ENCODE assay signal across 1 cellular context in genomic region chr7:150820578-150821198, GRCh38.
TF ChIP-seq lines count a peak whose summit lies in the region.

No MANE protein-coding gene starts in this region.

TF ChIP-seq in IMR-90, 13 proteins besides CTCF, POLR2A, EP300 and RAD21:
- no peak for TF ChIP-seq USF2 (IDR thresholded peaks at IDR 0.05; ENCODE audit: low read depth, low read length)
- TF ChIP-seq MXI1 (IDR thresholded peaks at IDR 0.05; ENCODE audit: borderline replicate concordance, low read depth, low read length) = no peak
- no peak for TF ChIP-seq MAZ (IDR thresholded peaks at IDR 0.05; ENCODE audit: borderline replicate concordance, low read depth, low read length)
- no peak for TF ChIP-seq RFX5 (IDR thresholded peaks at IDR 0.05; ENCODE audit: low read depth, low read length)
